8 cellular contexts compared by ENCODE assay signal in the genomic region with DNA sequence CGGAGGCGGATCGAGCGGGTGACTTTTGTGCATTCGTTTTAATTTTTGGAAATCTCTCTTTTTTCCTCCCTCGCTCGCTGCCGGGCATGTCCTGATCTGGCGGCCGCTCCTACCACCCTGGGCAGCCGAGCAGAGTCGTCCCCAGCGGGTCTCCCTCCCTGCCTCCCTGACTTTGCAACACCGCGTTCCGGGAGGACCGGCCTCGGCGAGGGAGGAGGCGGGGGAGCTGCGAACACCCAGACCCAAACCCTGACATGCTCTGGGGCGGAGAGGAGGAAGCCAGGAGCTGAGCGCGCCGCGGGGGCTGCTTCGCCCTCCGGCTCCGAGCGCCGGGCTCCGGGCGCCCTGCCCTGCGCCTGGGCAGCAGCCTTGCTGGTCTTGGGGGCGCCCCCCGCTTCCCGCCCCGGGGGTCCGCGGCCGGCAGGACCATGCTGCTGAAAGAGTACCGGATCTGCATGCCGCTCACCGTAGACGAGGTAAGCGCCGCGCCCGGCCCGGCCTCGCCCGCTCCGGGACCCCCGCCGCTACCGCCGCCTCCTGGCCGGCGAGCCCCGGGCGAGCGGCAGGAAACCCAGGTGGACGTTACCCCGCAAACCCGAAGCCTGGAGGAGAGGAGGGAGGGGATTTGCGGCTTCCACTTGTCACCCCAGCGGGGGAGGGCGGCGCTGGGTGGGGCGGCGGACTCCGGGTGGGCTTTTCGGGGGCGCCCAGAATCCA. TPM values are rescaled to one million over a fixed set of nuclear protein-coding genes. Genes with fewer than 3 reads are reported as not detected.
DNase-seq lines count a peak whose midpoint lies in the region; ATAC-seq and TF ChIP-seq lines count a peak whose summit lies in the region.

No MANE protein-coding gene starts in this region.

- no peaks in the 10 kb centered on the region for H3K36me3 ChIP-seq in HAP-1 (replicated peaks)
- no peaks in the 10 kb centered on the region for H3K36me3 ChIP-seq in stomach smooth muscle (ENCODE audit: control insufficient read depth in 2 of 2, insufficient read depth in 2 of 2, low read length in 2 of 2)

- H3K4me1 Mint-ChIP-seq in activated CD8-positive, alpha-beta memory T cell treated with anti-CD3 and anti-CD28 coated beads, Interleukin-2, amount 10 ng/mL, durations not matched to agents 7 days and 5 days: peaks cover 49% of the 10 kb centered on the region
- peaks cover 31% of the 10 kb centered on the region for H3K4me1 Mint-ChIP-seq in endothelial cell (ENCODE audit: unreplicated experiment)

- no peaks in the 10 kb centered on the region for H3K27me3 Mint-ChIP-seq in activated CD8-positive, alpha-beta memory T cell treated with anti-CD3 and anti-CD28 coated beads, Interleukin-2, amount 10 ng/mL, durations not matched to agents 7 days and 5 days
- peaks cover 12% of the 10 kb centered on the region for H3K27me3 Mint-ChIP-seq in endothelial cell (ENCODE audit: unreplicated experiment)

- peak; percentile 58 for DNase-seq in EH (ENCODE audit: low read depth)
- DNase-seq in HAP-1 (ENCODE audit: low spot score in 2 of 2): peak in 1 of 2 experiments; percentile 68
- peak; percentile 15 for DNase-seq in NCI-H226
- peak; percentile 74 for DNase-seq in activated CD8-positive, alpha-beta memory T cell treated with anti-CD3 and anti-CD28 coated beads, Interleukin-2, amount 10 ng/mL, durations not matched to agents 7 days and 5 days
- DNase-seq in endothelial cell (ENCODE audit: low spot score): peak; percentile 60
- DNase-seq in mucosa of gallbladder (ENCODE audit: low spot score): peak; percentile 41

- CTCF ChIA-PET in activated CD8-positive, alpha-beta memory T cell treated with anti-CD3 and anti-CD28 coated beads, Interleukin-2, amount 10 ng/mL, durations not matched to agents 7 days and 5 days (lab: Charles Lee): interaction anchor here (0.6 to 10.5 kb wide), 27 partner anchors 11 to 339 kb away, joined by 3 to 209 read pairs (median 9); partner anchors contain the start of gene PSMD12

- H3K9me3 ChIP-seq in HAP-1 (no peaks in the 10 kb centered on the region; the same call in 1 of the 2 replicates), stomach smooth muscle (ENCODE audit: control insufficient read depth in 2 of 2, low read length in 2 of 2) (no peaks in the 10 kb centered on the region)

- H3K4me3 ChIP-seq in HAP-1: peak overlapping the region; percentile 72
- H3K4me3 ChIP-seq in stomach smooth muscle (ENCODE audit: low read length in 2 of 2): peak overlapping the region; percentile 85 to 88

- peak overlapping the region; percentile 77 for H3K27ac ChIP-seq in stomach smooth muscle (ENCODE audit: low read length)

- peak; percentile 17 for ATAC-seq in activated CD8-positive, alpha-beta memory T cell treated with anti-CD3 and anti-CD28 coated beads, Interleukin-2, amount 10 ng/mL, durations not matched to agents 7 days and 5 days
- ATAC-seq in GM21786 (IDR thresholded peaks at IDR 0.05; ENCODE audit: unreplicated experiment): no peak

- H3K9ac ChIP-seq in stomach smooth muscle (ENCODE audit: low read length in 2 of 2): peak overlapping the region; percentile 75 to 79

- peaks cover 20% of the 10 kb centered on the region for H3K4me1 ChIP-seq in HAP-1
- H3K4me1 ChIP-seq in stomach smooth muscle (ENCODE audit: control insufficient read depth, insufficient read depth, low read length): peaks cover 23% of the 10 kb centered on the region

- H3K36me3 Mint-ChIP-seq in activated CD8-positive, alpha-beta memory T cell treated with anti-CD3 and anti-CD28 coated beads, Interleukin-2, amount 10 ng/mL, durations not matched to agents 7 days and 5 days: peaks cover 20% of the 10 kb centered on the region
- peaks cover 9% of the 10 kb centered on the region for H3K36me3 Mint-ChIP-seq in endothelial cell (ENCODE audit: low read depth, unreplicated experiment)

- no peaks in the 10 kb centered on the region for H3K9me3 Mint-ChIP-seq in activated CD8-positive, alpha-beta memory T cell treated with anti-CD3 and anti-CD28 coated beads, Interleukin-2, amount 10 ng/mL, durations not matched to agents 7 days and 5 days (ENCODE audit: low read depth)
- no peaks in the 10 kb centered on the region for H3K9me3 Mint-ChIP-seq in endothelial cell (ENCODE audit: unreplicated experiment)

- H3K4me3 Mint-ChIP-seq in activated CD8-positive, alpha-beta memory T cell treated with anti-CD3 and anti-CD28 coated beads, Interleukin-2, amount 10 ng/mL, durations not matched to agents 7 days and 5 days: peak overlapping the region; percentile 83
- H3K4me3 Mint-ChIP-seq in endothelial cell (ENCODE audit: unreplicated experiment): peak overlapping the region; percentile 89

- no peak for TF ChIP-seq CTCF in endothelial cell (IDR thresholded peaks at IDR 0.05; ENCODE audit: unreplicated experiment)

- H3K27me3 ChIP-seq in HAP-1 (ENCODE audit: low read depth): no peaks in the 10 kb centered on the region
- no peaks in the 10 kb centered on the region for H3K27me3 ChIP-seq in stomach smooth muscle (ENCODE audit: control insufficient read depth in 1 of 2, insufficient read depth in 2 of 2, low read length in 2 of 2)

- peak overlapping the region; percentile 87 for H3K27ac Mint-ChIP-seq in activated CD8-positive, alpha-beta memory T cell treated with anti-CD3 and anti-CD28 coated beads, Interleukin-2, amount 10 ng/mL, durations not matched to agents 7 days and 5 days
- H3K27ac Mint-ChIP-seq in endothelial cell (ENCODE audit: unreplicated experiment): peak overlapping the region; percentile 74

- in situ Hi-C loops in HAP-1 (cut with MboI; ENCODE audit: low sequenced_read_pairs): loop anchor here (5.0 to 10.0 kb wide), 3 partner anchors 97 to 319 kb away; no protein-coding TSS in a partner anchor

RNA-seq across cellular contexts. Expression of gene PITPNC1, which starts 0.8 kb away (rescaled TPM):
- 10 to 100 TPM; 44.9 to 67.6 TPM for total RNA-seq in activated CD8-positive, alpha-beta memory T cell treated with anti-CD3 and anti-CD28 coated beads, Interleukin-2, amount 10 ng/mL, durations not matched to agents 7 days and 5 days
- 39.7 TPM for total RNA-seq in endothelial cell (ENCODE audit: unreplicated experiment)
- 35.0 TPM for total RNA-seq in mucosa of gallbladder

RNA-seq across cellular contexts. Expression of gene PSMD12, which starts 11.5 kb away (rescaled TPM):
- 10 to 100 TPM; 52.8 to 63.2 TPM for total RNA-seq in activated CD8-positive, alpha-beta memory T cell treated with anti-CD3 and anti-CD28 coated beads, Interleukin-2, amount 10 ng/mL, durations not matched to agents 7 days and 5 days
- total RNA-seq in endothelial cell (ENCODE audit: unreplicated experiment) (46.2 TPM), mucosa of gallbladder (34.4 TPM)
